14 cellular contexts compared by ENCODE assay signal in the genomic region with DNA sequence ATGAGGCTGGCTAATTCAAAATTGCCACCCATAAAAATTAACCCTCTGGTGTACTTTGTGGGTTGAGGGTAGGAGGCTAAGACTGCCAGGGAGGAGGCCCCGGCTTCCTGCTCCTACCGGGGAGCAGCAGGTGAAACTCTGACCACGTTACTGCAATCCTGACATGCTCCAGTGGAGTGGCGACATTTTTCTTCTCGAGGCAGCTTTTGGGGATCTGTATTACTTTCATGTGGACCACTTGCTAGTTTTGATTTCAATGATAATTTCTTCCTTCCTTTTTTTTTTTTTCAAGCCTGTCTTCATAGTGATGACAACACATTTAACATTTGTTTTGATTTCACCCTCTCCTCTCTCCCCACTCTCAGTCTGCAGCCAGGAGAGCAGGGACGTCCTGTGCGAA. TPM values are rescaled to one million over a fixed set of nuclear protein-coding genes. Genes with fewer than 3 reads are reported as not detected.
DNase-seq lines count a peak whose midpoint lies in the region; ATAC-seq, FAIRE-seq and TF ChIP-seq lines count a peak whose summit lies in the region.
"Had no signal": no experiment of that assay in that cellular context is flagged by ENCODE, and none has a peak within 500 bp of the region (broad histone marks: within the 10 kb centered on the region; RNA-seq: fewer than 3 reads in every experiment).

No MANE protein-coding gene starts in this region.

- TF ChIP-seq CTCF in astrocyte (IDR thresholded peaks at IDR 0.05; ENCODE audit: insufficient read depth, low read depth, low read length) (no peak), ovary (IDR thresholded peaks at IDR 0.05) (no peak)

- H3K4me3 ChIP-seq in astrocyte (ENCODE audit: insufficient read depth, low read depth, low read length) (no peak overlapping the region), small intestine (ENCODE audit: low read depth in 1 of 2, low read length in 2 of 2) (no peak overlapping the region), ovary (no peak overlapping the region)
- H3K4me3 ChIP-seq: heart left ventricle had no signal

- H3K36me3 ChIP-seq in astrocyte (ENCODE audit: insufficient read depth, low read length) (no peaks in the 10 kb centered on the region), small intestine (ENCODE audit: control insufficient read depth in 2 of 2, insufficient read depth in 2 of 2, low read length in 2 of 2) (no peaks in the 10 kb centered on the region), ovary (no peaks in the 10 kb centered on the region)

- peak overlapping the region; percentile 79 for H3K4me2 ChIP-seq in astrocyte (ENCODE audit: low read length)

- TF ChIP-seq POLR2A in ovary (IDR thresholded peaks at IDR 0.05), result no peak

- FAIRE-seq in astrocyte (lab: Jason Lieb, UNC) (no peak), small intestine (lab: Jason Lieb, UNC) (no peak)

- no peak overlapping the region for H3K4me3 Mint-ChIP-seq in activated naive CD4-positive, alpha-beta T cell treated with anti-CD3 and anti-CD28 coated beads, Interleukin-2, amount 50 U/mL, for 24 hours
- H3K4me3 Mint-ChIP-seq in astrocyte (ENCODE audit: unreplicated experiment), result no peak overlapping the region
- peak overlapping the region in 1 of 2 donors; percentile 9 for H3K4me3 Mint-ChIP-seq in stimulated activated naive CD8-positive, alpha-beta T cell treated with anti-CD3 and anti-CD28 coated beads, Interleukin-15, amount 100 ng/mL, for 72 hours

- TF ChIP-seq EP300 in ovary (IDR thresholded peaks at IDR 0.05), result no peak

- peaks cover 43% of the 10 kb centered on the region for H3K36me3 Mint-ChIP-seq in activated naive CD4-positive, alpha-beta T cell treated with anti-CD3 and anti-CD28 coated beads, Interleukin-2, amount 50 U/mL, for 24 hours
- H3K36me3 Mint-ChIP-seq in astrocyte (ENCODE audit: low read depth, unreplicated experiment), result peaks cover 24% of the 10 kb centered on the region

- 66 to 78% (median 72%) methylated on average over 7 of the region's 7 CpGs for WGBS in small intestine, 3 donors
- 85 to 90% (median 85%) methylated on average over 7 of the region's 7 CpGs for WGBS in ovary, 3 donors

- no peak overlapping the region for H2AFZ ChIP-seq in astrocyte (ENCODE audit: low read depth, low read length)

- peak; percentile 36 for ATAC-seq in HG03442 (IDR thresholded peaks at IDR 0.05; ENCODE audit: unreplicated experiment)
- ATAC-seq in stimulated activated naive CD8-positive, alpha-beta T cell treated with anti-CD3 and anti-CD28 coated beads, Interleukin-15, amount 100 ng/mL, for 72 hours, result peak; percentile 45
- ATAC-seq: heart left ventricle, left cardiac atrium, PC-3 had no signal

- no peaks in the 10 kb centered on the region for H3K9me3 Mint-ChIP-seq in activated naive CD4-positive, alpha-beta T cell treated with anti-CD3 and anti-CD28 coated beads, Interleukin-2, amount 50 U/mL, for 24 hours
- peaks cover 2% of the 10 kb centered on the region for H3K9me3 Mint-ChIP-seq in astrocyte (ENCODE audit: unreplicated experiment)
- no peaks in the 10 kb centered on the region for H3K9me3 Mint-ChIP-seq in stimulated activated naive CD8-positive, alpha-beta T cell treated with anti-CD3 and anti-CD28 coated beads, Interleukin-15, amount 100 ng/mL, for 72 hours

- no peaks in the 10 kb centered on the region for H3K9me3 ChIP-seq in astrocyte (ENCODE audit: insufficient read depth, low read depth, low read length)
- H3K9me3 ChIP-seq in small intestine (ENCODE audit: control insufficient read depth, low read depth), result no peaks in the 10 kb centered on the region
- no peaks in the 10 kb centered on the region for H3K9me3 ChIP-seq in ovary
- H3K9me3 ChIP-seq: heart left ventricle had no signal

- intact Hi-C loops in ovary (cut with DNase I), result no loop called here

- H3K79me2 ChIP-seq in astrocyte (ENCODE audit: insufficient read depth, low read length), result no peaks in the 10 kb centered on the region

- DNase-seq in activated naive CD4-positive, alpha-beta T cell treated with anti-CD3 and anti-CD28 coated beads, Interleukin-2, amount 50 U/mL, for 16 hours, result no peak
- DNase-seq in astrocyte (ENCODE audit: low read depth) (no peak), small intestine (no peak), NK-92 (lab: John Stamatoyannopoulos, UW; ENCODE audit: unreplicated experiment) (no peak), ovary (no peak)
- no peak for DNase-seq in stimulated activated naive CD8-positive, alpha-beta T cell treated with anti-CD3 and anti-CD28 coated beads, Interleukin-15, amount 100 ng/mL, for 72 hours
- DNase-seq: DMS79, erythroblast, heart left ventricle, left cardiac atrium, NCI-H1105 treated with DMSO at 0.1 percent for 48 hours, PC-3 had no signal

- peaks cover 22% of the 10 kb centered on the region for H3K4me1 ChIP-seq in astrocyte (ENCODE audit: insufficient read depth, low read length)
- no peaks in the 10 kb centered on the region for H3K4me1 ChIP-seq in small intestine (ENCODE audit: control insufficient read depth in 2 of 2, insufficient read depth in 1 of 2, low read depth in 1 of 2, low read length in 1 of 2)
- no peaks in the 10 kb centered on the region for H3K4me1 ChIP-seq in ovary (ENCODE audit: insufficient read depth)

- peak overlapping the region; percentile 55 for H3K27ac Mint-ChIP-seq in activated naive CD4-positive, alpha-beta T cell treated with anti-CD3 and anti-CD28 coated beads, Interleukin-2, amount 50 U/mL, for 24 hours
- H3K27ac Mint-ChIP-seq in astrocyte (ENCODE audit: unreplicated experiment), result peak overlapping the region; percentile 97
- no peak overlapping the region for H3K27ac Mint-ChIP-seq in stimulated activated naive CD8-positive, alpha-beta T cell treated with anti-CD3 and anti-CD28 coated beads, Interleukin-15, amount 100 ng/mL, for 72 hours

- H3K27me3 ChIP-seq in astrocyte (ENCODE audit: insufficient read depth, low read length), result peaks cover 3% of the 10 kb centered on the region
- peaks cover 0 to 7% of the 10 kb centered on the region in 2 donors for H3K27me3 ChIP-seq in small intestine (ENCODE audit: control insufficient read depth in 2 of 2, insufficient read depth in 2 of 2, low read length in 2 of 2)
- H3K27me3 ChIP-seq in ovary, result no peaks in the 10 kb centered on the region

- H3K9ac ChIP-seq in astrocyte (ENCODE audit: low read length), result peak overlapping the region; percentile 32

- H3K27me3 Mint-ChIP-seq in activated naive CD4-positive, alpha-beta T cell treated with anti-CD3 and anti-CD28 coated beads, Interleukin-2, amount 50 U/mL, for 24 hours, result no peaks in the 10 kb centered on the region
- no peaks in the 10 kb centered on the region for H3K27me3 Mint-ChIP-seq in astrocyte (ENCODE audit: low read depth, unreplicated experiment)
- H3K27me3 Mint-ChIP-seq in stimulated activated naive CD8-positive, alpha-beta T cell treated with anti-CD3 and anti-CD28 coated beads, Interleukin-15, amount 100 ng/mL, for 72 hours, result no peaks in the 10 kb centered on the region

- H3K27ac ChIP-seq in astrocyte (ENCODE audit: low read depth, low read length) (peak overlapping the region; percentile 54), small intestine (ENCODE audit: low read depth in 1 of 2, low read length in 1 of 2) (no peak overlapping the region), ovary (no peak overlapping the region)
- H3K27ac ChIP-seq: heart left ventricle had no signal

- no peaks in the 10 kb centered on the region for H4K20me1 ChIP-seq in astrocyte (ENCODE audit: insufficient read depth, low read length)

- peaks cover 84% of the 10 kb centered on the region for H3K4me1 Mint-ChIP-seq in activated naive CD4-positive, alpha-beta T cell treated with anti-CD3 and anti-CD28 coated beads, Interleukin-2, amount 50 U/mL, for 24 hours
- H3K4me1 Mint-ChIP-seq in astrocyte (ENCODE audit: low read depth, unreplicated experiment), result peaks cover 54% of the 10 kb centered on the region
- H3K4me1 Mint-ChIP-seq in stimulated activated naive CD8-positive, alpha-beta T cell treated with anti-CD3 and anti-CD28 coated beads, Interleukin-15, amount 100 ng/mL, for 72 hours, result peaks cover 93% of the 10 kb centered on the region

RNA-seq across cellular contexts. Expression of gene GATA3, which starts 14.6 kb away (rescaled TPM):
- total RNA-seq in astrocyte (11.8 and 17.6 TPM in 2 replicates), ovary (under 1 TPM in 5 of 7 donors, not detected in 2; 0.15 to 0.48 (median 0.38) TPM)
- polyA plus RNA-seq in small intestine (under 1 TPM; 0.37 to 0.81 (median 0.45) TPM), ovary (under 1 TPM; 0.24 to 0.47 TPM)

Comparison
In these comparisons a context has a peak if more than half of its experiments do, and no peak if none do; other contexts are left out.
1. H3K27ac Mint-ChIP-seq: peak in activated naive CD4-positive, alpha-beta T cell treated with anti-CD3 and anti-CD28 coated beads, Interleukin-2, amount 50 U/mL, for 24 hours (single experiment) and astrocyte (single experiment); none in stimulated activated naive CD8-positive, alpha-beta T cell treated with anti-CD3 and anti-CD28 coated beads, Interleukin-15, amount 100 ng/mL, for 72 hours (0 of 2).